In genomic region chr22:19122752-19123492, GRCh38 we compare ENCODE assay signal across 8 cellular contexts. TPM values are rescaled to one million over a fixed set of nuclear protein-coding genes. Genes with fewer than 3 reads are reported as not detected.
A peak's percentile ranks its signal among the peaks of the same experiment; 100 is the strongest.
DNase-seq lines count a peak whose midpoint lies in the region; ATAC-seq and TF ChIP-seq lines count a peak whose summit lies in the region.

No MANE protein-coding gene starts in this region.

- H3K9ac ChIP-seq in neural cell (ENCODE audit: low read length) = peak overlapping the region; percentile 64

- no peak for ATAC-seq in HG02973 (IDR thresholded peaks at IDR 0.05; ENCODE audit: unreplicated experiment)
- ATAC-seq in GM18858 (IDR thresholded peaks at IDR 0.05; ENCODE audit: unreplicated experiment) = no peak

- CTCF ChIA-PET in activated CD4-positive, alpha-beta T cell treated with anti-CD3 and anti-CD28 coated beads, Interleukin-2, amount 10 ng/mL, durations not matched to agents 7 days and 5 days (lab: Charles Lee) = interaction anchor here (0.7 to 1.4 kb wide), 2 partner anchors 12 to 22 kb away, joined by 3 to 6 read pairs; partner anchors contain the start of gene ESS2

- no peaks in the 10 kb centered on the region for H3K9me2 ChIP-seq in neural cell (ENCODE audit: insufficient read depth, low read length)

- peak overlapping the region; percentile 83 for H3K27ac Mint-ChIP-seq in activated CD4-positive, alpha-beta T cell treated with anti-CD3 and anti-CD28 coated beads, Interleukin-2, amount 10 ng/mL, durations not matched to agents 7 days and 5 days

- H3K4me3 ChIP-seq in fibroblast of mammary gland (ENCODE audit: control insufficient read depth, low read depth, low read length) (peak overlapping the region; percentile 46), neural cell (ENCODE audit: low read length) (peak overlapping the region; percentile 99)

- H2AFZ ChIP-seq in neural cell (ENCODE audit: low read depth, low read length) = peak overlapping the region; percentile 77

- peak overlapping the region; percentile 77 for H3K4me3 Mint-ChIP-seq in activated CD4-positive, alpha-beta T cell treated with anti-CD3 and anti-CD28 coated beads, Interleukin-2, amount 10 ng/mL, durations not matched to agents 7 days and 5 days

- POLR2A ChIA-PET in activated CD4-positive, alpha-beta T cell treated with anti-CD3 and anti-CD28 coated beads, Interleukin-2, amount 10 ng/mL, durations not matched to agents 7 days and 5 days (lab: Charles Lee) = interaction anchor here (2.1 kb wide), 1 partner anchor 21 kb away, joined by 7 read pairs; the partner anchor contains the start of gene ESS2

- no peaks in the 10 kb centered on the region for H3F3A ChIP-seq in neural cell (ENCODE audit: insufficient read depth, low read length, poor library complexity, severe bottlenecking)

- TF ChIP-seq EP300 in neural cell (conservative IDR thresholded peaks at IDR 0.05; ENCODE audit: poor library complexity, severe bottlenecking) = no peak

- H4K20me1 ChIP-seq in neural cell (ENCODE audit: insufficient read depth) = peaks cover 5% of the 10 kb centered on the region

- no peaks in the 10 kb centered on the region for H3K27me3 Mint-ChIP-seq in activated CD4-positive, alpha-beta T cell treated with anti-CD3 and anti-CD28 coated beads, Interleukin-2, amount 10 ng/mL, durations not matched to agents 7 days and 5 days

- no peak for DNase-seq in activated CD4-positive, alpha-beta T cell treated with anti-CD3 and anti-CD28 coated beads, Interleukin-2, amount 10 ng/mL, durations not matched to agents 7 days and 5 days
- no peak for DNase-seq in activated CD4-positive, alpha-beta T cell treated with anti-CD3 and anti-CD28 coated beads for 48 hours
- DNase-seq in SK-N-DZ (ENCODE audit: low spot score) (peak; percentile 59), fibroblast of mammary gland (ENCODE audit: low read depth) (no peak), NCI-H1930 (lab: John Stamatoyannopoulos, UW) (no peak)

- H3K36me3 ChIP-seq in neural cell (ENCODE audit: insufficient read depth, low read length) = no peaks in the 10 kb centered on the region

- no peaks in the 10 kb centered on the region for H3K27me3 ChIP-seq in neural cell (ENCODE audit: insufficient read depth, low read depth, low read length)

- no peaks in the 10 kb centered on the region for H3K9me3 Mint-ChIP-seq in activated CD4-positive, alpha-beta T cell treated with anti-CD3 and anti-CD28 coated beads, Interleukin-2, amount 10 ng/mL, durations not matched to agents 7 days and 5 days

- TF ChIP-seq CTCF in fibroblast of mammary gland (conservative IDR thresholded peaks at IDR 0.05; ENCODE audit: control insufficient read depth, insufficient read depth, low read depth, low read length) (no peak), neural cell (IDR thresholded peaks at IDR 0.05; ENCODE audit: poor library complexity, severe bottlenecking) (peak; percentile 11)

- H3K4me2 ChIP-seq in neural cell (ENCODE audit: low read length) = peak overlapping the region; percentile 47

- H3K9me3 ChIP-seq in neural cell (ENCODE audit: low read length) = no peaks in the 10 kb centered on the region

- H3K79me2 ChIP-seq in neural cell (replicated peaks; ENCODE audit: insufficient read depth, low read length) = peaks cover 37% of the 10 kb centered on the region

- no peak for TF ChIP-seq RAD21 in neural cell (conservative IDR thresholded peaks at IDR 0.05)

- H3K36me3 Mint-ChIP-seq in activated CD4-positive, alpha-beta T cell treated with anti-CD3 and anti-CD28 coated beads, Interleukin-2, amount 10 ng/mL, durations not matched to agents 7 days and 5 days (ENCODE audit: low read depth) = peaks cover 3% of the 10 kb centered on the region

- peaks cover 41% of the 10 kb centered on the region for H3K4me1 Mint-ChIP-seq in activated CD4-positive, alpha-beta T cell treated with anti-CD3 and anti-CD28 coated beads, Interleukin-2, amount 10 ng/mL, durations not matched to agents 7 days and 5 days

- H3K27ac ChIP-seq in neural cell (ENCODE audit: low read length) = peak overlapping the region; percentile 30

TF ChIP-seq in neural cell, 6 proteins besides CTCF, POLR2A, EP300 and RAD21:
- TF ChIP-seq EZH2 (IDR thresholded peaks at IDR 0.05; ENCODE audit: borderline replicate concordance, insufficient read depth, low read length, poor library complexity, severe bottlenecking) (no peak), POLR2AphosphoS5 (IDR thresholded peaks at IDR 0.05) (no peak), TAF1 (IDR thresholded peaks at IDR 0.05; ENCODE audit: low read depth) (no peak), REST (IDR thresholded peaks at IDR 0.05; ENCODE audit: borderline replicate concordance) (no peak), SMC3 (conservative IDR thresholded peaks at IDR 0.05; ENCODE audit: poor library complexity) (no peak), MXI1 (conservative IDR thresholded peaks at IDR 0.05; ENCODE audit: poor library complexity, severe bottlenecking) (no peak)
TF ChIP-seq in neural cell: peak in this region for 0.

RNA-seq across cellular contexts. Expression of gene DGCR2, which starts 0.7 kb away (rescaled TPM):
- 10 to 100 TPM; 38.7 to 39.0 TPM for total RNA-seq in activated CD4-positive, alpha-beta T cell treated with anti-CD3 and anti-CD28 coated beads, Interleukin-2, amount 10 ng/mL, durations not matched to agents 7 days and 5 days
- 45.5 and 48.0 TPM in 2 replicates for polyA plus RNA-seq in SK-N-DZ (2014; cell fraction: cytosol; rRNA removed)
- polyA plus RNA-seq in SK-N-DZ (2014; cell fraction: nucleus; rRNA removed) = 33.5 and 34.4 TPM in 2 replicates
- 67.1 and 67.7 TPM in 2 replicates for polyA plus RNA-seq in neural cell
- 86.9 and 111 TPM in 2 replicates for polyA minus RNA-seq in neural cell

RNA-seq across cellular contexts. Expression of gene TSSK2, which starts 8.2 kb away (rescaled TPM):
- not detected for total RNA-seq in activated CD4-positive, alpha-beta T cell treated with anti-CD3 and anti-CD28 coated beads, Interleukin-2, amount 10 ng/mL, durations not matched to agents 7 days and 5 days
- polyA plus RNA-seq in SK-N-DZ (2014; cell fraction: cytosol; rRNA removed) = not detected in 2 replicates
- not detected in 2 replicates for polyA plus RNA-seq in SK-N-DZ (2014; cell fraction: nucleus; rRNA removed)
- polyA plus RNA-seq in neural cell = 0.26 TPM in 1 of 2 replicates, not detected in the other
- 0.35 TPM in 1 of 2 replicates, not detected in the other for polyA minus RNA-seq in neural cell

RNA-seq across cellular contexts. Expression of gene ESS2, which starts 21.5 kb away (rescaled TPM):
- 10 to 100 TPM; 17.9 to 18.5 TPM for total RNA-seq in activated CD4-positive, alpha-beta T cell treated with anti-CD3 and anti-CD28 coated beads, Interleukin-2, amount 10 ng/mL, durations not matched to agents 7 days and 5 days
- 23.4 and 31.1 TPM in 2 replicates for polyA plus RNA-seq in SK-N-DZ (2014; cell fraction: cytosol; rRNA removed)
- polyA plus RNA-seq in SK-N-DZ (2014; cell fraction: nucleus; rRNA removed) = 18.7 and 31.3 TPM in 2 replicates
- 27.6 and 28.0 TPM in 2 replicates for polyA plus RNA-seq in neural cell
- 21.8 and 28.5 TPM in 2 replicates for polyA minus RNA-seq in neural cell

RNA-seq across cellular contexts. Expression of gene GSC2, which starts 27.2 kb away (rescaled TPM):
- total RNA-seq in activated CD4-positive, alpha-beta T cell treated with anti-CD3 and anti-CD28 coated beads, Interleukin-2, amount 10 ng/mL, durations not matched to agents 7 days and 5 days = not detected
- polyA plus RNA-seq in SK-N-DZ (2014; cell fraction: cytosol; rRNA removed) = not detected in 2 replicates
- not detected in 2 replicates for polyA plus RNA-seq in SK-N-DZ (2014; cell fraction: nucleus; rRNA removed)
- polyA plus RNA-seq in neural cell = not detected in 2 replicates
- not detected in 2 replicates for polyA minus RNA-seq in neural cell

RNA-seq across cellular contexts. Expression of gene SLC25A1, which starts 55.6 kb away (rescaled TPM):
- total RNA-seq in activated CD4-positive, alpha-beta T cell treated with anti-CD3 and anti-CD28 coated beads, Interleukin-2, amount 10 ng/mL, durations not matched to agents 7 days and 5 days = 10 to 100 TPM; 40.4 to 49.2 TPM
- 122 and 132 TPM in 2 replicates for polyA plus RNA-seq in SK-N-DZ (2014; cell fraction: cytosol; rRNA removed)
- polyA plus RNA-seq in SK-N-DZ (2014; cell fraction: nucleus; rRNA removed) = 128 and 158 TPM in 2 replicates
- 81.4 and 89.2 TPM in 2 replicates for polyA plus RNA-seq in neural cell
- 45.8 and 46.9 TPM in 2 replicates for polyA minus RNA-seq in neural cell
